Comparison of ENCODE assay signal across 28 cellular contexts in genomic region chr6:157276134-157276532, GRCh38.
"Had no signal": no experiment of that assay in that cellular context is flagged by ENCODE, and none has a peak within 500 bp of the region (broad histone marks: within the 10 kb centered on the region; RNA-seq: fewer than 3 reads in every experiment).

No MANE protein-coding gene starts in this region.

- H3K27me3 ChIP-seq: breast epithelium had no signal

- H3K4me3 Mint-ChIP-seq: activated B cell treated with CpG ODN at 0.5 μM for 24 hours; activated CD8-positive, alpha-beta memory T cell treated with anti-CD3 and anti-CD28 coated beads, Interleukin-2, amount 10 ng/mL, durations not matched to agents 7 days and 5 days had no signal

- H3K9me3 ChIP-seq: breast epithelium had no signal

- H3K4me3 ChIP-seq: breast epithelium, SK-N-MC had no signal

- H3K27me3 Mint-ChIP-seq: activated B cell treated with CpG ODN at 0.5 μM for 24 hours; activated naive CD4-positive, alpha-beta T cell treated with anti-CD3 and anti-CD28 coated beads, Interleukin-2, amount 50 U/mL, for 24 hours; T-cell had no signal

- H3K27ac Mint-ChIP-seq: activated B cell treated with CpG ODN at 0.5 μM for 24 hours; activated CD4-positive, alpha-beta T cell treated with anti-CD3 and anti-CD28 coated beads, Interleukin-2, amount 10 ng/mL, durations not matched to agents 24 days and 14 days; activated CD8-positive, alpha-beta memory T cell treated with anti-CD3 and anti-CD28 coated beads, Interleukin-2, amount 10 ng/mL, durations not matched to agents 7 days and 5 days; activated naive CD4-positive, alpha-beta T cell treated with anti-CD3 and anti-CD28 coated beads, Interleukin-2, amount 50 U/mL, for 24 hours; activated T-cell treated with anti-CD3 and anti-CD28 coated beads, Interleukin-2, amount 50 U/mL, for 72 hours; activated T-helper 2 cell treated with anti-CD3 and anti-CD28 coated beads, Interferon-gamma antibody, Interleukin-2, Interleukin-4, amounts not matched to agents 10 μg/mL and 5 μg/mL and 100 μg/mL, durations not matched to agents 14 hours and 24 hours and 36 hours; T-cell had no signal

- FAIRE-seq: TTC549 had no signal

- DNase-seq: activated B cell treated with CpG ODN at 0.5 μM for 24 hours; activated CD4-positive, alpha-beta T cell treated with anti-CD3 and anti-CD28 coated beads for 1 hour; activated CD4-positive, alpha-beta T cell treated with anti-CD3 and anti-CD28 coated beads, Interleukin-2, amount 10 ng/mL, durations not matched to agents 24 days and 14 days; activated CD4-positive, alpha-beta T cell treated with anti-CD3 and anti-CD28 coated beads, Interleukin-2, amount 50 U/mL, for 48 hours; activated CD8-positive, alpha-beta memory T cell treated with anti-CD3 and anti-CD28 coated beads, Interleukin-2, amount 10 ng/mL, durations not matched to agents 7 days and 5 days; activated naive CD4-positive, alpha-beta T cell; activated T-cell treated with anti-CD3 and anti-CD28 coated beads for 4 hours; activated T-cell treated with anti-CD3 and anti-CD28 coated beads, Interleukin-2, amount 50 U/mL, for 72 hours; aorta; caudate nucleus; Kasumi-1; KBM-7; NCI-H1105 treated with DMSO at 0.1 percent for 48 hours; NCI-H1436 treated with DMSO at 0.1 percent for 48 hours; NCI-H187; NCI-H2081 treated with DMSO at 0.1 percent for 48 hours; NCI-H446; NCI-H524 treated with DMSO at 0.1 percent for 48 hours; NCI-H748 treated with DMSO at 0.1 percent for 48 hours; RPMI8226; T-cell; T-helper 2 cell; T1000 had no signal

- H3K27ac ChIP-seq: SK-N-MC had no signal

- H3K36me3 Mint-ChIP-seq: activated CD8-positive, alpha-beta memory T cell treated with anti-CD3 and anti-CD28 coated beads, Interleukin-2, amount 10 ng/mL, durations not matched to agents 7 days and 5 days; activated naive CD4-positive, alpha-beta T cell treated with anti-CD3 and anti-CD28 coated beads, Interleukin-2, amount 50 U/mL, for 24 hours; T-cell had no signal

- H3K4me1 ChIP-seq: breast epithelium had no signal

- H3K36me3 ChIP-seq: breast epithelium had no signal

- H3K9me3 Mint-ChIP-seq: activated B cell treated with CpG ODN at 0.5 μM for 24 hours; activated CD4-positive, alpha-beta T cell treated with anti-CD3 and anti-CD28 coated beads, Interleukin-2, amount 10 ng/mL, durations not matched to agents 24 days and 14 days; activated naive CD4-positive, alpha-beta T cell treated with anti-CD3 and anti-CD28 coated beads, Interleukin-2, amount 50 U/mL, for 24 hours; activated T-cell treated with anti-CD3 and anti-CD28 coated beads, Interleukin-2, amount 50 U/mL, for 72 hours; activated T-helper 2 cell treated with anti-CD3 and anti-CD28 coated beads, Interferon-gamma antibody, Interleukin-2, Interleukin-4, amounts not matched to agents 10 μg/mL and 5 μg/mL and 100 μg/mL, durations not matched to agents 14 hours and 24 hours and 36 hours; T-cell had no signal
